Comparison of ENCODE assay signal across 8 cellular contexts in genomic region chr12:107402041-107403022, GRCh38.
DNase-seq lines count a peak whose midpoint lies in the region; ATAC-seq, FAIRE-seq and TF ChIP-seq lines count a peak whose summit lies in the region.

No MANE protein-coding gene starts in this region.

- no peak overlapping the region for H3K4me3 ChIP-seq in AG10803 (ENCODE audit: low read length)
- H3K4me3 ChIP-seq in testis = no peak overlapping the region

- no peaks in the 10 kb centered on the region for H3K9me3 ChIP-seq in testis

- H3K36me3 ChIP-seq in testis (ENCODE audit: low read depth, missing control alignments) = no peaks in the 10 kb centered on the region

- H3K36me3 Mint-ChIP-seq in activated CD4-positive, alpha-beta T cell treated with anti-CD3 and anti-CD28 coated beads, Interleukin-2, amount 10 ng/mL, durations not matched to agents 7 days and 5 days (ENCODE audit: low read depth) = peaks cover 7% of the 10 kb centered on the region
- H3K36me3 Mint-ChIP-seq in naive thymus-derived CD8-positive, alpha-beta T cell = peaks cover 0 to 2% (median 0%) of the 10 kb centered on the region in 3 donors

- H3K9me3 Mint-ChIP-seq in activated CD4-positive, alpha-beta T cell treated with anti-CD3 and anti-CD28 coated beads, Interleukin-2, amount 10 ng/mL, durations not matched to agents 7 days and 5 days = no peaks in the 10 kb centered on the region
- no peaks in the 10 kb centered on the region for H3K9me3 Mint-ChIP-seq in naive thymus-derived CD8-positive, alpha-beta T cell

- intact Hi-C loops in testis (cut with DNase I; ENCODE audit: low total_unique reads) = no loop called here

- peaks cover 40% of the 10 kb centered on the region for H3K4me1 Mint-ChIP-seq in activated CD4-positive, alpha-beta T cell treated with anti-CD3 and anti-CD28 coated beads, Interleukin-2, amount 10 ng/mL, durations not matched to agents 7 days and 5 days
- peaks cover 30 to 57% (median 42%) of the 10 kb centered on the region in 4 donors for H3K4me1 Mint-ChIP-seq in naive thymus-derived CD8-positive, alpha-beta T cell

- peak; percentile 70 for TF ChIP-seq CTCF in AG10803 (conservative IDR thresholded peaks at IDR 0.05; ENCODE audit: low read length)
- TF ChIP-seq CTCF in testis (IDR thresholded peaks at IDR 0.05) = peak; percentile 11 to 42 (median 26)

- no peak for FAIRE-seq in GM19239 (lab: Jason Lieb, UNC)

- DNase-seq in AG10803 (ENCODE audit: low read depth) = peak; percentile 53
- DNase-seq in GM19239 (ENCODE audit: insufficient read length, low spot score) = peak; percentile 18
- peak; percentile 21 for DNase-seq in NCI-H345 treated with DMSO at 0.1 percent for 48 hours (lab: John Stamatoyannopoulos, UW; ENCODE audit: unreplicated experiment)
- DNase-seq in activated CD4-positive, alpha-beta T cell treated with anti-CD3 and anti-CD28 coated beads, Interleukin-2, amount 10 ng/mL, durations not matched to agents 7 days and 5 days = peak; percentile 76
- peak; percentile 74 for DNase-seq in dermis blood vessel endothelial cell
- DNase-seq in naive thymus-derived CD8-positive, alpha-beta T cell = peak; percentile 15 to 77 (median 57)
- peak; percentile 68 for DNase-seq in testis

- H3K27ac ChIP-seq in testis = no peak overlapping the region

- 56 to 74% methylated on average over 3 to 5 of the region's 5 CpGs for WGBS in testis, 2 donors

- POLR2A ChIA-PET in activated CD4-positive, alpha-beta T cell treated with anti-CD3 and anti-CD28 coated beads, Interleukin-2, amount 10 ng/mL, durations not matched to agents 7 days and 5 days (lab: Charles Lee) = interaction anchor here (1.4 kb wide), 1 partner anchor 83 kb away, joined by 3 read pairs; no protein-coding TSS in a partner anchor
- POLR2A ChIA-PET in naive thymus-derived CD8-positive, alpha-beta T cell (lab: Charles Lee) = interaction anchor here (0.7 to 6.7 kb wide), 8 partner anchors 9 to 203 kb away, joined by 3 to 80 read pairs (median 3); a partner anchor contains a TSS

- no peak overlapping the region for H3K27ac Mint-ChIP-seq in activated CD4-positive, alpha-beta T cell treated with anti-CD3 and anti-CD28 coated beads, Interleukin-2, amount 10 ng/mL, durations not matched to agents 7 days and 5 days
- peak overlapping the region in 6 of 10 donors; percentile 55 to 89 (median 86) for H3K27ac Mint-ChIP-seq in naive thymus-derived CD8-positive, alpha-beta T cell

- H3K4me1 ChIP-seq in testis = no peaks in the 10 kb centered on the region

- TF ChIP-seq POLR2A in testis (IDR thresholded peaks at IDR 0.05) = no peak

- H3K27me3 Mint-ChIP-seq in activated CD4-positive, alpha-beta T cell treated with anti-CD3 and anti-CD28 coated beads, Interleukin-2, amount 10 ng/mL, durations not matched to agents 7 days and 5 days = no peaks in the 10 kb centered on the region
- no peaks in the 10 kb centered on the region for H3K27me3 Mint-ChIP-seq in naive thymus-derived CD8-positive, alpha-beta T cell

- H3K27me3 ChIP-seq in testis = no peaks in the 10 kb centered on the region

- ATAC-seq in naive thymus-derived CD8-positive, alpha-beta T cell = peak; percentile 77 to 78
- no peak for ATAC-seq in HG02642 (IDR thresholded peaks at IDR 0.05; ENCODE audit: poor library complexity, unreplicated experiment)

- CTCF ChIA-PET in activated CD4-positive, alpha-beta T cell treated with anti-CD3 and anti-CD28 coated beads, Interleukin-2, amount 10 ng/mL, durations not matched to agents 7 days and 5 days (lab: Charles Lee) = interaction anchor here (0.6 to 2.3 kb wide), 16 partner anchors 8 to 272 kb away, joined by 3 to 10 read pairs (median 3); no protein-coding TSS in a partner anchor

- H3K4me3 Mint-ChIP-seq in activated CD4-positive, alpha-beta T cell treated with anti-CD3 and anti-CD28 coated beads, Interleukin-2, amount 10 ng/mL, durations not matched to agents 7 days and 5 days = no peak overlapping the region
- H3K4me3 Mint-ChIP-seq in naive thymus-derived CD8-positive, alpha-beta T cell = peak overlapping the region in 3 of 10 donors; percentile 26 to 53 (median 45)

Comparison
In these comparisons a context has a peak if more than half of its experiments do, and no peak if none do; other contexts are left out.
1. DNase-seq: peak in every context shown above with its lines; median percentile 76 in activated CD4-positive, alpha-beta T cell treated with anti-CD3 and anti-CD28 coated beads, Interleukin-2, amount 10 ng/mL, durations not matched to agents 7 days and 5 days; 74 in dermis blood vessel endothelial cell; 68 in testis; 57 in naive thymus-derived CD8-positive, alpha-beta T cell; 53 in AG10803; 21 in NCI-H345 treated with DMSO at 0.1 percent for 48 hours; 18 in GM19239.